In genomic region chr19:42442833-42443232, GRCh38 we compare ENCODE assay signal across 28 cellular contexts. TPM values are rescaled to one million over a fixed set of nuclear protein-coding genes. Genes with fewer than 3 reads are reported as not detected.
DNase-seq lines count a peak whose midpoint lies in the region; ATAC-seq and TF ChIP-seq lines count a peak whose summit lies in the region.
"Had no signal": no experiment of that assay in that cellular context is flagged by ENCODE, and none has a peak within 500 bp of the region (broad histone marks: within the 10 kb centered on the region; RNA-seq: fewer than 3 reads in every experiment).

TSS of gene CXCL17 (minus strand) at chr19:42442946. CDS start at chr19:42442832, 114 bp downstream.

- no peak within 1 kb of the TSS for H2AFZ ChIP-seq in hepatocyte

- DNase-seq in SJCRH30 (peak; percentile 11 to 37), hepatocyte (ENCODE audit: low spot score) (no peak), thyroid gland (peak; percentile 44 to 46), NCI-H526 treated with DMSO at 0.1 percent for 48 hours (lab: John Stamatoyannopoulos, UW) (no peak), NCI-H345 (lab: John Stamatoyannopoulos, UW) (no peak), HuH-7 (ENCODE audit: low spot score) (no peak)
- DNase-seq: activated naive CD4-positive, alpha-beta T cell treated with Interleukin-2 at 50 U/mL for 16 hours; activated T-cell treated with anti-CD3 and anti-CD28 coated beads for 4 hours; BE2C; DMS 273 treated with DMSO at 0.1 percent for 48 hours; GF-D8; left ventricle myocardium superior; MG63; NCI-H1694; SHP77 treated with DMSO at 0.1 percent for 48 hours; stimulated activated CD4-positive, alpha-beta T cell treated with anti-CD3 and anti-CD28 coated beads, Interleukin-4, amount 100 ng/mL, for 1 hour had no signal

- H3K27me3 ChIP-seq in SJCRH30 (no peaks in the 10 kb centered on the region), hepatocyte (no peaks in the 10 kb centered on the region), thyroid gland (no peaks in the 10 kb centered on the region)
- H3K27me3 ChIP-seq: gastroesophageal sphincter had no signal

- ATAC-seq in HG02970 (IDR thresholded peaks at IDR 0.05; ENCODE audit: low FRiP score, unreplicated experiment): no peak
- ATAC-seq: gastroesophageal sphincter, GM12878, left ventricle myocardium superior had no signal

- no peaks in the 10 kb centered on the region for H4K20me1 ChIP-seq in hepatocyte (ENCODE audit: insufficient read depth, poor library complexity, severe bottlenecking)

- 76% methylated on average over 7 of the region's 7 CpGs for WGBS in hepatocyte (ENCODE audit: low lambda C conversion rate, missing lambda C conversion rate)
- 66 to 79% methylated on average over 7 of the region's 7 CpGs for WGBS in thyroid gland, 2 donors

- no peaks in the 10 kb centered on the region for H3K9me3 ChIP-seq in HEK293 (ENCODE audit: control insufficient read depth, insufficient read depth, low read depth, low read length)
- H3K9me3 ChIP-seq in SJCRH30 (replicated peaks): no peaks in the 10 kb centered on the region
- H3K9me3 ChIP-seq in hepatocyte (ENCODE audit: low read depth): no peaks in the 10 kb centered on the region
- H3K9me3 ChIP-seq in thyroid gland: no peaks in the 10 kb centered on the region
- H3K9me3 ChIP-seq: BE2C, gastroesophageal sphincter, MG63 had no signal

- peak within 1 kb of the TSS; percentile 41 for H3K4me2 ChIP-seq in hepatocyte

- no peaks in the 10 kb centered on the region for H3K9me2 ChIP-seq in hepatocyte (replicated peaks; ENCODE audit: insufficient read depth)

- CTCF ChIA-PET in HEK293 (lab: Yijun Ruan, JAX): interaction anchor here (0.7 to 3.3 kb wide), 8 partner anchors 7 to 333 kb away, joined by 3 to 91 read pairs (median 36); partner anchors contain the start of genes CEACAM1 and LIPE

- POLR2A ChIA-PET in HEK293 (lab: Yijun Ruan, JAX): no interaction called here

- H3K36me3 ChIP-seq in HEK293 (ENCODE audit: control insufficient read depth in 2 of 2, insufficient read depth in 1 of 2, low read length in 2 of 2): no peaks in the 10 kb centered on the region
- no peaks in the 10 kb centered on the region for H3K36me3 ChIP-seq in SJCRH30
- H3K36me3 ChIP-seq in hepatocyte (replicated peaks; ENCODE audit: insufficient read depth, low read depth): no peaks in the 10 kb centered on the region
- no peaks in the 10 kb centered on the region for H3K36me3 ChIP-seq in thyroid gland
- H3K36me3 ChIP-seq: BE2C, gastroesophageal sphincter, MG63 had no signal

- H3K27ac ChIP-seq in HEK293 (ENCODE audit: extremely low read depth, low read depth, low read length): 0 out of 2 replicates have a peak within 1 kb of the TSS, but pooled peaks have one; percentile 24
- H3K27ac ChIP-seq in SJCRH30: no peak within 1 kb of the TSS
- H3K27ac ChIP-seq in hepatocyte: peak within 1 kb of the TSS; percentile 94
- H3K27ac ChIP-seq in thyroid gland: no peak within 1 kb of the TSS
- H3K27ac ChIP-seq: coronary artery, gastroesophageal sphincter, VCaP had no signal

- TF ChIP-seq CTCF in HEK293 (tag by site-specific recombination; IDR thresholded peaks at IDR 0.05) (no peak), hepatocyte (IDR thresholded peaks at IDR 0.05; ENCODE audit: poor library complexity) (no peak), thyroid gland (IDR thresholded peaks at IDR 0.05) (no peak)

- peaks cover 6% of the 10 kb centered on the region for H3K4me1 ChIP-seq in HEK293 (ENCODE audit: control insufficient read depth, insufficient read depth, low read length)
- H3K4me1 ChIP-seq in SJCRH30: peaks cover 9% of the 10 kb centered on the region; the same call in 1 of the 2 replicates
- H3K4me1 ChIP-seq in hepatocyte (ENCODE audit: insufficient read depth): peaks cover 31% of the 10 kb centered on the region
- peaks cover 4 to 26% of the 10 kb centered on the region in 2 donors for H3K4me1 ChIP-seq in thyroid gland
- H3K4me1 ChIP-seq: BE2C had no signal

- intact Hi-C loops in thyroid gland (cut with DNase I): no loop called here

- no peak within 1 kb of the TSS for H3K4me3 ChIP-seq in HEK293 (ENCODE audit: low read depth, low read length)
- no peak within 1 kb of the TSS for H3K4me3 ChIP-seq in SJCRH30
- no peak within 1 kb of the TSS for H3K4me3 ChIP-seq in hepatocyte
- no peak within 1 kb of the TSS for H3K4me3 ChIP-seq in thyroid gland (replicated peaks in 1 of 3)
- H3K4me3 ChIP-seq: coronary artery, gastroesophageal sphincter, GM12878, MG63 had no signal

- H3K79me2 ChIP-seq in hepatocyte: no peaks in the 10 kb centered on the region

- TF ChIP-seq POLR2A in thyroid gland (IDR thresholded peaks at IDR 0.05): no peak

TF ChIP-seq in HEK293, 187 proteins besides CTCF, POLR2A, EP300 and RAD21:
- TF ChIP-seq PBX3 (CRISPR knock-in tag; IDR thresholded peaks at IDR 0.05) (no peak), ZNF76 (tag by site-specific recombination; IDR thresholded peaks at IDR 0.05; ENCODE audit: borderline replicate concordance, low read depth) (no peak), ZNF211 (tag by site-specific recombination; IDR thresholded peaks at IDR 0.05; ENCODE audit: low read depth) (no peak), ZNF560 (tag by site-specific recombination; IDR thresholded peaks at IDR 0.05; ENCODE audit: borderline replicate concordance) (no peak), ZIC2 (tag by site-specific recombination; IDR thresholded peaks at IDR 0.05) (no peak), ZNF580 (tag by site-specific recombination; IDR thresholded peaks at IDR 0.05) (no peak), ZNF24 (tag by site-specific recombination; IDR thresholded peaks at IDR 0.05) (no peak), ZNF155 (tag by site-specific recombination; IDR thresholded peaks at IDR 0.05) (no peak), ZNF112 (tag by site-specific recombination; IDR thresholded peaks at IDR 0.05) (no peak), MEIS1 (CRISPR knock-in tag; IDR thresholded peaks at IDR 0.05; ENCODE audit: borderline replicate concordance) (no peak), SP3 (tag by site-specific recombination; IDR thresholded peaks at IDR 0.05) (no peak)
TF ChIP-seq in HEK293: peak in this region for 0.

RNA-seq across cellular contexts. Expression of gene CXCL17, which starts in this region (rescaled TPM):
- total RNA-seq in SJCRH30 (2014; rRNA removed; shearing (Covaris generic)): not detected in 2 replicates
- total RNA-seq in hepatocyte: 4.4 and 6.7 TPM in 2 replicates
- polyA plus RNA-seq in hepatocyte: 15.3 and 16.7 TPM in 2 replicates
- total RNA-seq in thyroid gland: not detected
- total RNA-seq: GM12878; HT1080; left ventricle myocardium superior; NCI-H460; osteocyte; skeletal muscle tissue; subcutaneous adipose tissue; T-helper 1 cell treated with Interleukin-12 subunit alpha and Interleukin-12 subunit beta and Interleukin-4 antibody, amounts not matched to agents 30 ng/mL and 1 ng/mL, for 36 hours had no signal

Comparison
In these comparisons a context has a peak if more than half of its experiments do, and no peak if none do; other contexts are left out.
1. Peak in DNase-seq in SJCRH30; RNA of the gene not detected or under 1 TPM.
2. Peak in DNase-seq in thyroid gland; RNA of the gene not detected or under 1 TPM.
3. H3K27ac ChIP-seq: peak in HEK293 (single experiment) and hepatocyte (single experiment); none in SJCRH30 (single experiment) and thyroid gland (0 of 3).